Comparison of ENCODE assay signal across 21 cellular contexts in genomic region chr3:59555593-59556315, GRCh38.
DNase-seq lines count a peak whose midpoint lies in the region; ATAC-seq and TF ChIP-seq lines count a peak whose summit lies in the region.
"Had no signal": no experiment of that assay in that cellular context is flagged by ENCODE, and none has a peak within 500 bp of the region (broad histone marks: within the 10 kb centered on the region; RNA-seq: fewer than 3 reads in every experiment).

No MANE protein-coding gene starts in this region.

- no peak for ATAC-seq in GM18907 (IDR thresholded peaks at IDR 0.05; ENCODE audit: unreplicated experiment)
- ATAC-seq: HepG2, left lung, psoas muscle had no signal

- intact Hi-C loops in ovary (cut with DNase I): no loop called here

- H3K27ac Mint-ChIP-seq in chondrocyte (ENCODE audit: unreplicated experiment): peak overlapping the region; percentile 33
- H3K27ac Mint-ChIP-seq: nephron had no signal

- H3K4me3 ChIP-seq in ovary: no peak overlapping the region
- H3K4me3 ChIP-seq: left lung, psoas muscle, smooth muscle cell, stomach had no signal

- no peaks in the 10 kb centered on the region for H3K27me3 ChIP-seq in ovary
- H3K27me3 ChIP-seq: BE2C, left lung, stomach had no signal

- no peaks in the 10 kb centered on the region for H3K27me3 Mint-ChIP-seq in chondrocyte (ENCODE audit: low read depth)

- no peak for TF ChIP-seq EP300 in ovary (IDR thresholded peaks at IDR 0.05)

- H3K4me1 ChIP-seq in ovary (ENCODE audit: insufficient read depth): no peaks in the 10 kb centered on the region
- H3K4me1 ChIP-seq: BE2C, left lung, psoas muscle, stomach had no signal

- peaks cover under 1% of the 10 kb centered on the region for H3K36me3 Mint-ChIP-seq in chondrocyte (ENCODE audit: low read depth)

- peaks cover 2% of the 10 kb centered on the region for H3K9me3 Mint-ChIP-seq in chondrocyte (ENCODE audit: low read depth)

- 82 to 91% (median 89%) methylated on average over 6 of the region's 6 CpGs for WGBS in ovary, 3 donors

- H3K4me3 Mint-ChIP-seq in chondrocyte (ENCODE audit: unreplicated experiment): no peak overlapping the region
- H3K4me3 Mint-ChIP-seq: nephron had no signal

- H3K9me3 ChIP-seq in ovary: no peaks in the 10 kb centered on the region
- H3K9me3 ChIP-seq: BE2C, left lung, psoas muscle, stomach had no signal

- no peak for TF ChIP-seq POLR2A in ovary (IDR thresholded peaks at IDR 0.05)

- TF ChIP-seq CTCF in chondrocyte (IDR thresholded peaks at IDR 0.05) (no peak), ovary (IDR thresholded peaks at IDR 0.05) (no peak)

- DNase-seq in CD1c-positive myeloid dendritic cell (ENCODE audit: extremely low spot score) (peak; percentile 2), M059J (ENCODE audit: low read depth) (peak; percentile 46), chondrocyte (ENCODE audit: low spot score) (no peak), kidney tubule cell (ENCODE audit: low spot score) (peak; percentile 22), dermis blood vessel endothelial cell (no peak), ovary (no peak), HUDEP-2 (lab: John Stamatoyannopoulos, UW; ENCODE audit: unreplicated experiment in 76 of 76) (no peak)
- DNase-seq: BE2C; Calu3; glutamatergic neuron; left lung; NCI-H146; NCI-H524 treated with DMSO at 0.1 percent for 48 hours; psoas muscle; SIG-M5; stimulated activated CD4-positive, alpha-beta T cell treated with anti-CD3 and anti-CD28 coated beads, Interleukin-4, amount 100 ng/mL, for 4 hours; stomach had no signal

- peaks cover 25% of the 10 kb centered on the region for H3K4me1 Mint-ChIP-seq in chondrocyte (ENCODE audit: low read depth)

- no peak overlapping the region for H3K27ac ChIP-seq in ovary
- H3K27ac ChIP-seq: left lung, psoas muscle, stomach had no signal

- no peaks in the 10 kb centered on the region for H3K36me3 ChIP-seq in ovary
- H3K36me3 ChIP-seq: BE2C, left lung, stomach had no signal

Comparison
In these comparisons a context has a peak if more than half of its experiments do, and no peak if none do; other contexts are left out.
1. DNase-seq: peak in CD1c-positive myeloid dendritic cell (single experiment), M059J (single experiment) and kidney tubule cell (single experiment); none in chondrocyte (single experiment), dermis blood vessel endothelial cell (single experiment), ovary (0 of 5) and HUDEP-2 (0 of 76).